ENCODE assay signal across 8 cellular contexts in the genomic region with DNA sequence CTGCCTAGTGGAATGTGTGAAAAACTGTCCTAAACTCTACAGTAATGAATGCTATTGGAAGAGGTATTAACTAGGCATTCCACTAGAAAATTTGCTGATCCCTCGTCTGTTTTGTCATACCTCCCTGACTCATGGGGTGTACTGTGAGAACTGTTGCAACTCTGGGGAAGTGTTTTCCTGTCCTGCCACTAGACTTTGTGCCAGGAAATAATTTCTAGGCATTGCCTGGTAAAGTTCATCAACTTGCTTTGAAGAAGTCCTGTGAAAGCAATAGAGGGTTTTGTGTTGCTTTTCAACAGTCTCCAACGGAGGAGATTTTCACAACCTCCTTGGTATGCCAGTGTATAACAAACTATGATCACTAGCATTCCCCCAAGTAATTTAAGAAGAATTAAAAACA.
DNase-seq lines count a peak whose midpoint lies in the region; ATAC-seq, FAIRE-seq and TF ChIP-seq lines count a peak whose summit lies in the region.

No MANE protein-coding gene starts in this region.

- no peaks in the 10 kb centered on the region for H3K27me3 Mint-ChIP-seq in astrocyte (ENCODE audit: low read depth, unreplicated experiment)
- H3K27me3 Mint-ChIP-seq in activated CD4-positive, alpha-beta T cell treated with anti-CD3 and anti-CD28 coated beads, Interleukin-2, amount 10 ng/mL, durations not matched to agents 24 days and 14 days: peaks cover 7% of the 10 kb centered on the region

- ATAC-seq in gastroesophageal sphincter (peak; percentile 83), HG03175 (IDR thresholded peaks at IDR 0.05; ENCODE audit: unreplicated experiment) (no peak), HG02885 (IDR thresholded peaks at IDR 0.05; ENCODE audit: poor library complexity, unreplicated experiment) (no peak), HG03521 (IDR thresholded peaks at IDR 0.05; ENCODE audit: unreplicated experiment) (no peak)

- H3K27me3 ChIP-seq in astrocyte (ENCODE audit: insufficient read depth, low read length) (no peaks in the 10 kb centered on the region), gastroesophageal sphincter (no peaks in the 10 kb centered on the region)

- DNase-seq in EL (peak; percentile 78), astrocyte (ENCODE audit: low read depth) (peak; percentile 71), renal cortical epithelial cell (ENCODE audit: low read depth) (peak; percentile 95)
- no peak for DNase-seq in activated CD4-positive, alpha-beta T cell treated with anti-CD3 and anti-CD28 coated beads, Interleukin-2, amount 10 ng/mL, durations not matched to agents 24 days and 14 days

- H3K4me1 ChIP-seq in astrocyte (ENCODE audit: insufficient read depth, low read length) (peaks cover 21% of the 10 kb centered on the region), gastroesophageal sphincter (peaks cover 6 to 58% (median 11%) of the 10 kb centered on the region in 3 donors)

- no peak for TF ChIP-seq EP300 in gastroesophageal sphincter (IDR thresholded peaks at IDR 0.05)

- peak overlapping the region; percentile 20 for H3K27ac ChIP-seq in astrocyte (ENCODE audit: low read depth, low read length)
- peak overlapping the region; percentile 71 to 79 (median 74) for H3K27ac ChIP-seq in gastroesophageal sphincter

- no peak for TF ChIP-seq POLR2A in gastroesophageal sphincter (IDR thresholded peaks at IDR 0.05)

- H3K9ac ChIP-seq in astrocyte (ENCODE audit: low read length): peak overlapping the region; percentile 44

- no peaks in the 10 kb centered on the region for H3K79me2 ChIP-seq in astrocyte (ENCODE audit: insufficient read depth, low read length)

- peaks cover 31% of the 10 kb centered on the region for H3K4me1 Mint-ChIP-seq in astrocyte (ENCODE audit: low read depth, unreplicated experiment)
- no peaks in the 10 kb centered on the region for H3K4me1 Mint-ChIP-seq in activated CD4-positive, alpha-beta T cell treated with anti-CD3 and anti-CD28 coated beads, Interleukin-2, amount 10 ng/mL, durations not matched to agents 24 days and 14 days

- peak overlapping the region; percentile 6 for H3K4me3 Mint-ChIP-seq in astrocyte (ENCODE audit: unreplicated experiment)
- no peak overlapping the region for H3K4me3 Mint-ChIP-seq in activated CD4-positive, alpha-beta T cell treated with anti-CD3 and anti-CD28 coated beads, Interleukin-2, amount 10 ng/mL, durations not matched to agents 24 days and 14 days

- H3K36me3 ChIP-seq in astrocyte (ENCODE audit: insufficient read depth, low read length) (no peaks in the 10 kb centered on the region), gastroesophageal sphincter (no peaks in the 10 kb centered on the region)

- FAIRE-seq in astrocyte (lab: Jason Lieb, UNC): peak; percentile 43

- peaks cover 3% of the 10 kb centered on the region for H3K9me3 Mint-ChIP-seq in astrocyte (ENCODE audit: unreplicated experiment)
- no peaks in the 10 kb centered on the region for H3K9me3 Mint-ChIP-seq in activated CD4-positive, alpha-beta T cell treated with anti-CD3 and anti-CD28 coated beads, Interleukin-2, amount 10 ng/mL, durations not matched to agents 24 days and 14 days

- peak overlapping the region; percentile 58 for H3K4me2 ChIP-seq in astrocyte (ENCODE audit: low read length)

- H4K20me1 ChIP-seq in astrocyte (ENCODE audit: insufficient read depth, low read length): no peaks in the 10 kb centered on the region

- H3K36me3 Mint-ChIP-seq in astrocyte (ENCODE audit: low read depth, unreplicated experiment): peaks cover 2% of the 10 kb centered on the region
- H3K36me3 Mint-ChIP-seq in activated CD4-positive, alpha-beta T cell treated with anti-CD3 and anti-CD28 coated beads, Interleukin-2, amount 10 ng/mL, durations not matched to agents 24 days and 14 days (ENCODE audit: low read depth): no peaks in the 10 kb centered on the region

- intact Hi-C loops in activated CD4-positive, alpha-beta T cell treated with anti-CD3 and anti-CD28 coated beads, Interleukin-2, amount 10 ng/mL, durations not matched to agents 24 days and 14 days (cut with micrococcal nuclease): loop anchor here (2.0 to 5.0 kb wide), 4 partner anchors 214 to 958 kb away; no protein-coding TSS in a partner anchor

- no peak overlapping the region for H2AFZ ChIP-seq in astrocyte (ENCODE audit: low read depth, low read length)

- H3K9me3 ChIP-seq in astrocyte (ENCODE audit: insufficient read depth, low read depth, low read length) (no peaks in the 10 kb centered on the region), gastroesophageal sphincter (no peaks in the 10 kb centered on the region)

- no peak for TF ChIP-seq CTCF in astrocyte (IDR thresholded peaks at IDR 0.05; ENCODE audit: insufficient read depth, low read depth, low read length)
- no peak for TF ChIP-seq CTCF in gastroesophageal sphincter (IDR thresholded peaks at IDR 0.05)

- H3K27ac Mint-ChIP-seq in astrocyte (ENCODE audit: unreplicated experiment): peak overlapping the region; percentile 75
- H3K27ac Mint-ChIP-seq in activated CD4-positive, alpha-beta T cell treated with anti-CD3 and anti-CD28 coated beads, Interleukin-2, amount 10 ng/mL, durations not matched to agents 24 days and 14 days: no peak overlapping the region

- WGBS in gastroesophageal sphincter (ENCODE audit: low coverage in 1 of 2), 2 donors: 0 to 9% methylated on average over 2 of the region's 2 CpGs

- no peak overlapping the region for H3K4me3 ChIP-seq in astrocyte (ENCODE audit: insufficient read depth, low read depth, low read length)
- H3K4me3 ChIP-seq in gastroesophageal sphincter: no peak overlapping the region
